ENCODE assay signal across 20 cellular contexts in the genomic region with DNA sequence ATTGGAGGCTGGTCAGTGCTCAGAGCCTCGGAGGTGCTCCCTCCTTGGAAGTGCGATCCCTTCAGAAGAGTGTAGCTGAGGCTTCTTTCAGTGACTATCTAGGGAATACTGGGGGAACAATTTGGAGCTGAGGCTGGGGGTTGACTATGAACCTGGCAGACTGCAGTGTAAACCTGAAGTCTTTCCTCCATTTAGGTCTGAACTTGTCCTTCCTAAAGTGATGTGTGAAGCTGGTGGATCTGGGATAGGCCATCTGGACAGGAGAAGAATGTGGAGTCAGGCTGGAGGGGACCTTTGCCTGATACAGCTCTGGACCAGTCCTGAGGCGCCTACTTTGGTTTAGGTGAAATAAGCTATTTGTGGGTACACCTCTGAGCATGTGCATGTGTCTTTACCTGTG. TPM values are rescaled to one million over a fixed set of nuclear protein-coding genes. Genes with fewer than 3 reads are reported as not detected.
DNase-seq lines count a peak whose midpoint lies in the region; ATAC-seq and TF ChIP-seq lines count a peak whose summit lies in the region.
"Had no signal": no experiment of that assay in that cellular context is flagged by ENCODE, and none has a peak within 500 bp of the region (broad histone marks: within the 10 kb centered on the region; RNA-seq: fewer than 3 reads in every experiment).

No MANE protein-coding gene starts in this region.

- H4K20me1 ChIP-seq in OCI-LY7 (ENCODE audit: insufficient read depth, low read length) = no peaks in the 10 kb centered on the region
- no peaks in the 10 kb centered on the region for H4K20me1 ChIP-seq in GM23338 (replicated peaks; ENCODE audit: insufficient read depth)

- intact Hi-C loops in OCI-LY7 (cut with micrococcal nuclease; ENCODE audit: unreplicated experiment) = no loop called here

- no peaks in the 10 kb centered on the region for H3K9me3 Mint-ChIP-seq in activated naive CD4-positive, alpha-beta T cell treated with anti-CD3 and anti-CD28 coated beads, Interleukin-2, amount 10 ng/mL, durations not matched to agents 7 days and 5 days
- H3K9me3 Mint-ChIP-seq in activated naive CD4-positive, alpha-beta T cell treated with anti-CD3 and anti-CD28 coated beads, Interleukin-2, amount 50 U/mL, for 72 hours = no peaks in the 10 kb centered on the region
- H3K9me3 Mint-ChIP-seq in effector memory CD8-positive, alpha-beta T cell = no peaks in the 10 kb centered on the region
- no peaks in the 10 kb centered on the region for H3K9me3 Mint-ChIP-seq in GM23338
- H3K9me3 Mint-ChIP-seq: CD8-positive, alpha-beta T cell had no signal

- H3K4ac ChIP-seq in mesenchymal stem cell (ENCODE audit: low read depth in 1 of 2, low read length in 2 of 2) = no peak overlapping the region

- peaks cover 48% of the 10 kb centered on the region for H3K27me3 Mint-ChIP-seq in activated naive CD4-positive, alpha-beta T cell treated with anti-CD3 and anti-CD28 coated beads, Interleukin-2, amount 10 ng/mL, durations not matched to agents 7 days and 5 days
- peaks cover 27 to 28% of the 10 kb centered on the region in 2 donors for H3K27me3 Mint-ChIP-seq in effector memory CD8-positive, alpha-beta T cell
- H3K27me3 Mint-ChIP-seq in GM23338 (ENCODE audit: insufficient read depth, low read depth, poor library complexity) = peaks cover 28% of the 10 kb centered on the region

- H3K4me3 ChIP-seq in OCI-LY7 (ENCODE audit: low read depth, low read length, poor library complexity, severe bottlenecking) (no peak overlapping the region), mesenchymal stem cell (ENCODE audit: insufficient read depth in 1 of 2, low read depth in 1 of 2, low read length in 2 of 2) (no peak overlapping the region), GM23338 (no peak overlapping the region)
- H3K4me3 ChIP-seq: A549, GM23248, K562 had no signal

- TF ChIP-seq CTCF in OCI-LY7 (conservative IDR thresholded peaks at IDR 0.05; ENCODE audit: low read length) (no peak), GM23338 (conservative IDR thresholded peaks at IDR 0.05; ENCODE audit: low read depth in 2 of 2) (no peak)

- H3K27me3 ChIP-seq in mesenchymal stem cell (ENCODE audit: control insufficient read depth in 1 of 2, insufficient read depth in 1 of 2, low read length in 2 of 2) (peaks cover 6 to 18% of the 10 kb centered on the region in 2 experiments), GM23338 (ENCODE audit: insufficient read depth) (peaks cover 31% of the 10 kb centered on the region)

- H4K8ac ChIP-seq in mesenchymal stem cell (ENCODE audit: low read length) = peak overlapping the region; percentile 3

- H3K79me2 ChIP-seq in OCI-LY7 (ENCODE audit: insufficient read depth, low read depth, low read length) = no peaks in the 10 kb centered on the region
- no peaks in the 10 kb centered on the region for H3K79me2 ChIP-seq in GM23338 (replicated peaks; ENCODE audit: insufficient read depth)

- no peak overlapping the region for H4K91ac ChIP-seq in mesenchymal stem cell (ENCODE audit: low read length)

- H3K9ac ChIP-seq in mesenchymal stem cell (ENCODE audit: low read length) = no peak overlapping the region
- H3K9ac ChIP-seq: GM23248 had no signal

- no peak for ATAC-seq in activated naive CD4-positive, alpha-beta T cell treated with anti-CD3 and anti-CD28 coated beads, Interleukin-2, amount 50 U/mL, for 72 hours
- no peak for ATAC-seq in effector memory CD8-positive, alpha-beta T cell (replicated peaks)
- no peak for ATAC-seq in HG03565 (IDR thresholded peaks at IDR 0.05; ENCODE audit: unreplicated experiment)
- ATAC-seq in GM23338 = no peak
- ATAC-seq in HG03460 (IDR thresholded peaks at IDR 0.05; ENCODE audit: unreplicated experiment) = no peak
- ATAC-seq: A549; CD8-positive, alpha-beta T cell; K562 had no signal

- peak overlapping the region; percentile 15 for H3K27ac Mint-ChIP-seq in activated naive CD4-positive, alpha-beta T cell treated with anti-CD3 and anti-CD28 coated beads, Interleukin-2, amount 10 ng/mL, durations not matched to agents 7 days and 5 days
- H3K27ac Mint-ChIP-seq in activated naive CD4-positive, alpha-beta T cell treated with anti-CD3 and anti-CD28 coated beads, Interleukin-2, amount 50 U/mL, for 72 hours = no peak overlapping the region
- no peak overlapping the region for H3K27ac Mint-ChIP-seq in effector memory CD8-positive, alpha-beta T cell
- no peak overlapping the region for H3K27ac Mint-ChIP-seq in GM23338
- H3K27ac Mint-ChIP-seq: CD8-positive, alpha-beta T cell had no signal

- H3K4me3 Mint-ChIP-seq in activated naive CD4-positive, alpha-beta T cell treated with anti-CD3 and anti-CD28 coated beads, Interleukin-2, amount 10 ng/mL, durations not matched to agents 7 days and 5 days = no peak overlapping the region
- H3K4me3 Mint-ChIP-seq in effector memory CD8-positive, alpha-beta T cell = no peak overlapping the region
- no peak overlapping the region for H3K4me3 Mint-ChIP-seq in GM23338
- H3K4me3 Mint-ChIP-seq: CD8-positive, alpha-beta T cell had no signal

- no peak overlapping the region for H2BK15ac ChIP-seq in mesenchymal stem cell (ENCODE audit: low read depth, poor library complexity, severe bottlenecking)

- no peaks in the 10 kb centered on the region for H3F3A ChIP-seq in GM23338 (replicated peaks; ENCODE audit: low read depth)

- H3K14ac ChIP-seq in mesenchymal stem cell (ENCODE audit: low read length in 2 of 2) = peak overlapping the region in 1 of 2 experiments; percentile 76

- H3K23ac ChIP-seq in mesenchymal stem cell (ENCODE audit: low read length in 2 of 2) = no peak overlapping the region

- 95% methylated on average over 3 of the region's 3 CpGs for WGBS in mesenchymal stem cell

- H3K79me1 ChIP-seq in mesenchymal stem cell (replicated peaks; ENCODE audit: low read length, poor library complexity, severe bottlenecking) = no peaks in the 10 kb centered on the region

- H3K9me3 ChIP-seq in OCI-LY7 (ENCODE audit: low read length) (no peaks in the 10 kb centered on the region), mesenchymal stem cell (ENCODE audit: control insufficient read depth, low read length) (no peaks in the 10 kb centered on the region)
- H3K9me3 ChIP-seq: A549 had no signal

- peak overlapping the region in 1 of 2 experiments; percentile 54 for H3K18ac ChIP-seq in mesenchymal stem cell (ENCODE audit: low read depth in 1 of 2, low read length in 2 of 2)

- H3K27ac ChIP-seq in OCI-LY7 (ENCODE audit: low read depth, low read length, poor library complexity, severe bottlenecking) (no peak overlapping the region), mesenchymal stem cell (ENCODE audit: low read length, poor library complexity, severe bottlenecking) (no peak overlapping the region), GM23338 (ENCODE audit: low read depth) (no peak overlapping the region)
- H3K27ac ChIP-seq: 22Rv1, A549, GM23248 had no signal

- H3K4me2 ChIP-seq in OCI-LY7 (ENCODE audit: low read length) = peak overlapping the region; percentile 49
- no peak overlapping the region for H3K4me2 ChIP-seq in mesenchymal stem cell (ENCODE audit: low read length, poor library complexity, severe bottlenecking)
- no peak overlapping the region for H3K4me2 ChIP-seq in GM23338
- H3K4me2 ChIP-seq: A549 had no signal

- H2BK12ac ChIP-seq in mesenchymal stem cell (ENCODE audit: low read length in 2 of 2) = peak overlapping the region in 1 of 2 experiments; percentile 10

- POLR2A ChIA-PET in OCI-LY7 (lab: Charles Lee) = interaction anchor here (0.9 to 1.2 kb wide), 4 partner anchors 8 to 28 kb away, joined by 3 to 6 read pairs (median 4); no protein-coding TSS in a partner anchor

- H3K4me1 ChIP-seq in OCI-LY7 (ENCODE audit: insufficient read depth, low read length, poor library complexity, severe bottlenecking) (peaks cover 82% of the 10 kb centered on the region), mesenchymal stem cell (ENCODE audit: control insufficient read depth, insufficient read depth, low read depth, low read length) (peaks cover 18% of the 10 kb centered on the region), GM23338 (ENCODE audit: insufficient read depth) (0 out of 2 replicates have a peak, but pooled peaks cover 6% of the 10 kb centered on the region)
- H3K4me1 ChIP-seq: A549 had no signal

- CTCF ChIA-PET in activated naive CD4-positive, alpha-beta T cell treated with anti-CD3 and anti-CD28 coated beads, Interleukin-2, amount 10 ng/mL, durations not matched to agents 7 days and 5 days (lab: Charles Lee) = interaction anchor here (1.1 to 1.4 kb wide), 2 partner anchors 10 to 28 kb away, joined by 3 to 4 read pairs; no protein-coding TSS in a partner anchor
- CTCF ChIA-PET in OCI-LY7 (lab: Charles Lee; ENCODE audit: unreplicated experiment) = interaction anchor here (1.1 kb wide), 1 partner anchor 10 kb away, joined by 3 read pairs; no protein-coding TSS in a partner anchor

- no peaks in the 10 kb centered on the region for H3K9me2 ChIP-seq in OCI-LY7 (ENCODE audit: insufficient read depth, low read length)
- 0 out of 2 replicates have a peak, but pooled peaks cover 3% of the 10 kb centered on the region for H3K9me2 ChIP-seq in GM23338 (ENCODE audit: insufficient read depth)

- no peaks in the 10 kb centered on the region for H3K36me3 Mint-ChIP-seq in activated naive CD4-positive, alpha-beta T cell treated with anti-CD3 and anti-CD28 coated beads, Interleukin-2, amount 10 ng/mL, durations not matched to agents 7 days and 5 days
- peaks cover 0 to 6% of the 10 kb centered on the region in 2 donors for H3K36me3 Mint-ChIP-seq in activated naive CD4-positive, alpha-beta T cell treated with anti-CD3 and anti-CD28 coated beads, Interleukin-2, amount 50 U/mL, for 72 hours
- no peaks in the 10 kb centered on the region for H3K36me3 Mint-ChIP-seq in effector memory CD8-positive, alpha-beta T cell (ENCODE audit: insufficient read depth)
- no peaks in the 10 kb centered on the region for H3K36me3 Mint-ChIP-seq in GM23338 (ENCODE audit: low read depth)
- H3K36me3 Mint-ChIP-seq: CD8-positive, alpha-beta T cell had no signal

- H3K36me3 ChIP-seq in OCI-LY7 (ENCODE audit: insufficient read depth, low read length) (no peaks in the 10 kb centered on the region), mesenchymal stem cell (ENCODE audit: control insufficient read depth in 1 of 2, insufficient read depth in 2 of 2, low read depth in 1 of 2, low read length in 2 of 2) (no peaks in the 10 kb centered on the region), GM23338 (ENCODE audit: insufficient read depth) (no peaks in the 10 kb centered on the region)

- H2AFZ ChIP-seq in OCI-LY7 (ENCODE audit: low read length) (no peak overlapping the region), mesenchymal stem cell (ENCODE audit: low read depth, low read length) (no peak overlapping the region), GM23338 (no peak overlapping the region)
- H2AFZ ChIP-seq: GM23248 had no signal

- no TSS peak for BruUV-seq in OCI-LY7 (replicated peaks; lab: Mats Ljungman, UMichigan)

- H2BK120ac ChIP-seq in mesenchymal stem cell (ENCODE audit: low read depth, low read length) = no peak overlapping the region

- no peak overlapping the region for H2AK5ac ChIP-seq in mesenchymal stem cell (ENCODE audit: low read length, severe bottlenecking)

- DNase-seq in activated naive CD4-positive, alpha-beta T cell treated with anti-CD3 and anti-CD28 coated beads, Interleukin-2, amount 10 ng/mL, durations not matched to agents 7 days and 5 days = no peak
- no peak for DNase-seq in activated naive CD4-positive, alpha-beta T cell treated with anti-CD3 and anti-CD28 coated beads, Interleukin-2, amount 50 U/mL, for 72 hours (ENCODE audit: low spot score in 2 of 2)
- DNase-seq in OCI-LY7 (ENCODE audit: low spot score) (no peak), mesenchymal stem cell (no peak), GM23338 (ENCODE audit: low spot score) (no peak)
- no peak for DNase-seq in effector memory CD8-positive, alpha-beta T cell
- DNase-seq: AML-193; Calu3; CD8-positive, alpha-beta T cell; DMS79 treated with DMSO at 0.1 percent for 48 hours; GF-D8; GM23248; HCEC 1CT had no signal

- H2BK5ac ChIP-seq in mesenchymal stem cell (ENCODE audit: low read depth, low read length, poor library complexity, severe bottlenecking) = no peak overlapping the region

- H3K4me1 Mint-ChIP-seq in activated naive CD4-positive, alpha-beta T cell treated with anti-CD3 and anti-CD28 coated beads, Interleukin-2, amount 10 ng/mL, durations not matched to agents 7 days and 5 days = peaks cover 10% of the 10 kb centered on the region
- peaks cover 7 to 10% of the 10 kb centered on the region in 2 donors for H3K4me1 Mint-ChIP-seq in effector memory CD8-positive, alpha-beta T cell (ENCODE audit: low read depth in 2 of 2)
- peaks cover 14% of the 10 kb centered on the region for H3K4me1 Mint-ChIP-seq in GM23338

RNA-seq across cellular contexts. Expression of a gene that starts 3.5 kb away (rescaled TPM):
- total RNA-seq in activated naive CD4-positive, alpha-beta T cell treated with anti-CD3 and anti-CD28 coated beads, Interleukin-2, amount 50 U/mL, for 72 hours = 1 to 10 TPM in 1 of 2 donors, under 1 TPM in 1; 0.36 to 1.4 TPM
- total RNA-seq in OCI-LY7 (2014; rRNA removed; shearing (Covaris generic)) = not detected in 2 replicates
- not detected in 2 replicates for total RNA-seq in OCI-LY7 (2022)
- 18.2 TPM for polyA plus RNA-seq in mesenchymal stem cell (2013, experiment 1 of 2)
- 18.3 TPM for polyA plus RNA-seq in mesenchymal stem cell (2013, experiment 2 of 2)
- total RNA-seq in GM23338 (2014; rRNA removed; shearing (Covaris generic)) = 0.19 and 1.5 TPM in 2 replicates
- polyA plus RNA-seq in GM23338 (2016; fragmentation: Nextera tagmentation; extraction: Ambion mirVana) = 0.97 and 1.1 TPM in 2 replicates
- total RNA-seq: Calu3; CD8-positive, alpha-beta T cell; K562 had no signal
- polyA plus RNA-seq: A549, K562 had no signal

RNA-seq across cellular contexts. Expression of a gene that starts 37.8 kb away (rescaled TPM):
- 1 to 10 TPM in 1 of 2 donors, under 1 TPM in 1; 0.75 to 3.6 TPM for total RNA-seq in activated naive CD4-positive, alpha-beta T cell treated with anti-CD3 and anti-CD28 coated beads, Interleukin-2, amount 50 U/mL, for 72 hours
- total RNA-seq in OCI-LY7 (2014; rRNA removed; shearing (Covaris generic)) = 0.44 TPM in 1 of 2 replicates, not detected in the other
- not detected in 2 replicates for total RNA-seq in OCI-LY7 (2022)
- not detected for polyA plus RNA-seq in mesenchymal stem cell (2013, experiment 1 of 2)
- polyA plus RNA-seq in mesenchymal stem cell (2013, experiment 2 of 2) = not detected
- 7.4 and 7.9 TPM in 2 replicates for total RNA-seq in GM23338 (2014; rRNA removed; shearing (Covaris generic))
- polyA plus RNA-seq in GM23338 (2016; fragmentation: Nextera tagmentation; extraction: Ambion mirVana) = 9.2 and 9.5 TPM in 2 replicates
- total RNA-seq: Calu3, GM23248, HT-29, K562 had no signal
- polyA plus RNA-seq: BJ, GM23248, K562 had no signal
